ENCODE assay signal across 1 cellular context in the genomic region with DNA sequence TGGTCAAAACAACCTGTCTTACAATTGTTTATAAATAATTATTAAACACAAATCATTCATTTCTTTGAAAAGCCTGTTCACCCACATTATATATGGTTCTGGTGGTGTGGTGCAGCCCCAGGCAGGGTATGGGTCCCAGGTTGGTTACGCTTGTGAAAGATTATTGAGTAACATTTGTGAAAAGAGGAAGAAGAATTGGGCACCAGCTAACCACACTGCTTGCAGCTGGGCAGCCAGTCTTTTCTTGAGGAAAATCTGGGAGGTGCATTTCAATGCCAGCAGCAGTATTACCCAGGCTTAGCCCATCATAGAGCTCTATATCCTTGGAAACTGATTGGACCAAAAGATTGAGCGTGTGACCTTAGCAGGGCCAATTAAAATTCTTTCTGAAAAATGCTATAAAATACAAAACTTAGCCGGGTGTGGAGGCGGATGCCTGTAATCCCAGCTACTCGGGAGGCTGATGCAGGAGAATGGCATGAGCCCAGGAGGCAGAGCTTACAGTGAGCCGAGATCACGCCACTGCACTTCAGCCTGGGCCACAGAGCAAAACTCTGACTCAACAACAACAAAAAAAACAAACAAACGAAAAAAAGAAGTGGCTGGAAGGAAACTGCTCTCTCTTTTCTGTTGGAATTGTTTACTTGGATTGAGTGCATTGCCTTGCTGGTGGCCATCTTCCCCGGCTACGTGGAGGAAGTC.
TF ChIP-seq lines count a peak whose summit lies in the region.

No MANE protein-coding gene starts in this region.

TF ChIP-seq in WTC11, 78 proteins besides CTCF, POLR2A, EP300 and RAD21 (continued from another document):
- TF ChIP-seq, protein P1, sequence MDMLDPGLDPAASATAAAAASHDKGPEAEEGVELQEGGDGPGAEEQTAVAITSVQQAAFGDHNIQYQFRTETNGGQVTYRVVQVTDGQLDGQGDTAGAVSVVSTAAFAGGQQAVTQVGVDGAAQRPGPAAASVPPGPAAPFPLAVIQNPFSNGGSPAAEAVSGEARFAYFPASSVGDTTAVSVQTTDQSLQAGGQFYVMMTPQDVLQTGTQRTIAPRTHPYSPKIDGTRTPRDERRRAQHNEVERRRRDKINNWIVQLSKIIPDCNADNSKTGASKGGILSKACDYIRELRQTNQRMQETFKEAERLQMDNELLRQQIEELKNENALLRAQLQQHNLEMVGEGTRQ (CRISPR knock-in tag; IDR thresholded peaks at IDR 0.05) = no peak
- TF ChIP-seq, protein P2, sequence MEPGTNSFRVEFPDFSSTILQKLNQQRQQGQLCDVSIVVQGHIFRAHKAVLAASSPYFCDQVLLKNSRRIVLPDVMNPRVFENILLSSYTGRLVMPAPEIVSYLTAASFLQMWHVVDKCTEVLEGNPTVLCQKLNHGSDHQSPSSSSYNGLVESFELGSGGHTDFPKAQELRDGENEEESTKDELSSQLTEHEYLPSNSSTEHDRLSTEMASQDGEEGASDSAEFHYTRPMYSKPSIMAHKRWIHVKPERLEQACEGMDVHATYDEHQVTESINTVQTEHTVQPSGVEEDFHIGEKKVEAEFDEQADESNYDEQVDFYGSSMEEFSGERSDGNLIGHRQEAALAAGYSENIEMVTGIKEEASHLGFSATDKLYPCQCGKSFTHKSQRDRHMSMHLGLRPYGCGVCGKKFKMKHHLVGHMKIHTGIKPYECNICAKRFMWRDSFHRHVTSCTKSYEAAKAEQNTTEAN (CRISPR knock-in tag; IDR thresholded peaks at IDR 0.05) = no peak
- TF ChIP-seq CBFB (CRISPR knock-in tag; IDR thresholded peaks at IDR 0.05; ENCODE audit: low read depth) = no peak
- TF ChIP-seq TP53 (CRISPR knock-in tag; IDR thresholded peaks at IDR 0.05) = no peak
- TF ChIP-seq, protein P3, sequence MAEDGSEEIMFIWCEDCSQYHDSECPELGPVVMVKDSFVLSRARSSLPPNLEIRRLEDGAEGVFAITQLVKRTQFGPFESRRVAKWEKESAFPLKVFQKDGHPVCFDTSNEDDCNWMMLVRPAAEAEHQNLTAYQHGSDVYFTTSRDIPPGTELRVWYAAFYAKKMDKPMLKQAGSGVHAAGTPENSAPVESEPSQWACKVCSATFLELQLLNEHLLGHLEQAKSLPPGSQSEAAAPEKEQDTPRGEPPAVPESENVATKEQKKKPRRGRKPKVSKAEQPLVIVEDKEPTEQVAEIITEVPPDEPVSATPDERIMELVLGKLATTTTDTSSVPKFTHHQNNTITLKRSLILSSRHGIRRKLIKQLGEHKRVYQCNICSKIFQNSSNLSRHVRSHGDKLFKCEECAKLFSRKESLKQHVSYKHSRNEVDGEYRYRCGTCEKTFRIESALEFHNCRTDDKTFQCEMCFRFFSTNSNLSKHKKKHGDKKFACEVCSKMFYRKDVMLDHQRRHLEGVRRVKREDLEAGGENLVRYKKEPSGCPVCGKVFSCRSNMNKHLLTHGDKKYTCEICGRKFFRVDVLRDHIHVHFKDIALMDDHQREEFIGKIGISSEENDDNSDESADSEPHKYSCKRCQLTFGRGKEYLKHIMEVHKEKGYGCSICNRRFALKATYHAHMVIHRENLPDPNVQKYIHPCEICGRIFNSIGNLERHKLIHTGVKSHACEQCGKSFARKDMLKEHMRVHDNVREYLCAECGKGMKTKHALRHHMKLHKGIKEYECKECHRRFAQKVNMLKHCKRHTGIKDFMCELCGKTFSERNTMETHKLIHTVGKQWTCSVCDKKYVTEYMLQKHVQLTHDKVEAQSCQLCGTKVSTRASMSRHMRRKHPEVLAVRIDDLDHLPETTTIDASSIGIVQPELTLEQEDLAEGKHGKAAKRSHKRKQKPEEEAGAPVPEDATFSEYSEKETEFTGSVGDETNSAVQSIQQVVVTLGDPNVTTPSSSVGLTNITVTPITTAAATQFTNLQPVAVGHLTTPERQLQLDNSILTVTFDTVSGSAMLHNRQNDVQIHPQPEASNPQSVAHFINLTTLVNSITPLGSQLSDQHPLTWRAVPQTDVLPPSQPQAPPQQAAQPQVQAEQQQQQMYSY (CRISPR knock-in tag; IDR thresholded peaks at IDR 0.05) = no peak
- TF ChIP-seq FOXP1 (CRISPR knock-in tag; IDR thresholded peaks at IDR 0.05; ENCODE audit: borderline replicate concordance) = no peak
- no peak for TF ChIP-seq ZNF423 (CRISPR knock-in tag; IDR thresholded peaks at IDR 0.05)
- no peak for TF ChIP-seq MYBL2 (CRISPR knock-in tag; IDR thresholded peaks at IDR 0.05)
- TF ChIP-seq MXD4 (CRISPR knock-in tag; IDR thresholded peaks at IDR 0.05; ENCODE audit: borderline replicate concordance) = no peak
